In genomic region chr2:164530464-164530863, GRCh38 we compare ENCODE assay signal across 22 cellular contexts.
DNase-seq lines count a peak whose midpoint lies in the region; ATAC-seq, FAIRE-seq and TF ChIP-seq lines count a peak whose summit lies in the region.
"Had no signal": no experiment of that assay in that cellular context is flagged by ENCODE, and none has a peak within 500 bp of the region (broad histone marks: within the 10 kb centered on the region; RNA-seq: fewer than 3 reads in every experiment).

No MANE protein-coding gene starts in this region.

- H3K36me3 ChIP-seq in body of pancreas (replicated peaks in 1 of 2; ENCODE audit: insufficient read depth in 1 of 2, low read depth in 2 of 2) (no peaks in the 10 kb centered on the region), left lung (no peaks in the 10 kb centered on the region), BE2C (no peaks in the 10 kb centered on the region)
- H3K36me3 ChIP-seq: BLaER1 treated with 17β-estradiol and CSF1 and Interleukin-3, amounts not matched to agents 10 nM and 100 nM had no signal

- H3K4me3 ChIP-seq in A549 (no peak overlapping the region), body of pancreas (no peak overlapping the region), left lung (no peak overlapping the region), BE2C (ENCODE audit: low read depth, low read length) (no peak overlapping the region), right cardiac atrium (ENCODE audit: low read length) (no peak overlapping the region)
- H3K4me3 ChIP-seq: BLaER1 treated with 17β-estradiol and CSF1 and Interleukin-3, amounts not matched to agents 10 nM and 100 nM had no signal

- intact Hi-C loops in body of pancreas (cut with DNase I) (no loop called here), left lung (cut with DNase I) (no loop called here), right cardiac atrium (cut with DNase I) (no loop called here)

- TF ChIP-seq EP300 in A549 (IDR thresholded peaks at IDR 0.05) = no peak

- no peak for DNase-seq in A549 (ENCODE audit: low read depth in 1 of 2, low spot score in 1 of 2)
- DNase-seq in body of pancreas = no peak
- DNase-seq in glomerular visceral epithelial cell (ENCODE audit: extremely low spot score) = peak; percentile 58
- no peak for DNase-seq in left lung
- no peak for DNase-seq in BE2C
- DNase-seq in right cardiac atrium = no peak
- no peak for DNase-seq in MV-4-11 (lab: John Stamatoyannopoulos, UW)
- DNase-seq: ACHN; Caco-2; Calu3; CD4-positive, alpha-beta T cell; CD8-positive, alpha-beta T cell; DMS79 treated with DMSO at 0.1 percent for 48 hours; GF-D8 had no signal

- TF ChIP-seq POLR2A in A549 (IDR thresholded peaks at IDR 0.05; ENCODE audit: low read length) = no peak
- no peak for TF ChIP-seq POLR2A in body of pancreas (IDR thresholded peaks at IDR 0.05)

- ATAC-seq in A549 (no peak), body of pancreas (peak; percentile 33), left lung (peak; percentile 60), HG03439 (IDR thresholded peaks at IDR 0.05; ENCODE audit: unreplicated experiment) (no peak), right cardiac atrium (no peak)
- ATAC-seq: CD8-positive, alpha-beta T cell had no signal

- H3K4me1 ChIP-seq in A549 (peaks cover 10% of the 10 kb centered on the region; the same call in 2 of the 3 replicates), body of pancreas (peaks cover 28% of the 10 kb centered on the region), left lung (no peaks in the 10 kb centered on the region), BE2C (no peaks in the 10 kb centered on the region), right cardiac atrium (ENCODE audit: control insufficient read depth, insufficient read depth, low read length) (no peaks in the 10 kb centered on the region)
- H3K4me1 ChIP-seq: Caco-2 had no signal

- POLR2A ChIA-PET in A549 (lab: Yijun Ruan, JAX) = no interaction called here

- 91% methylated on average over 1 of the region's 1 CpG for WGBS in A549 (ENCODE audit: missing lambda C conversion rate)
- 78 to 81% methylated on average over 1 of the region's 1 CpG for WGBS in body of pancreas, 2 donors
- WGBS in right cardiac atrium = 88% methylated on average over 1 of the region's 1 CpG

- peak overlapping the region; percentile 29; the same call in 1 of the 3 replicates for H3K4me2 ChIP-seq in A549

- FAIRE-seq in A549 (lab: Jason Lieb, UNC) = no peak
- FAIRE-seq: D721Med, G401.6, GM12891, GM19239 had no signal

- CTCF ChIA-PET in A549 (lab: Yijun Ruan, JAX) = interaction anchor here (1.0 kb wide), 1 partner anchor 8 kb away, joined by 3 read pairs; no protein-coding TSS in a partner anchor

- H3K9me3 ChIP-seq in A549 = no peaks in the 10 kb centered on the region
- H3K9me3 ChIP-seq in body of pancreas = no peaks in the 10 kb centered on the region
- H3K9me3 ChIP-seq in left lung = no peaks in the 10 kb centered on the region
- no peaks in the 10 kb centered on the region for H3K9me3 ChIP-seq in BE2C
- H3K9me3 ChIP-seq in right cardiac atrium (ENCODE audit: control insufficient read depth, low read length) = no peaks in the 10 kb centered on the region
- H3K9me3 ChIP-seq: BLaER1 treated with 17β-estradiol and CSF1 and Interleukin-3, amounts not matched to agents 10 nM and 100 nM; Caco-2 had no signal

- H3K27ac ChIP-seq in A549 (no peak overlapping the region), body of pancreas (peak overlapping the region in 1 of 4 donors; percentile 8), left lung (no peak overlapping the region), right cardiac atrium (ENCODE audit: low read length) (no peak overlapping the region)
- H3K27ac ChIP-seq: 22Rv1; BLaER1 treated with 17β-estradiol and CSF1 and Interleukin-3, amounts not matched to agents 10 nM and 100 nM; C4-2B had no signal

- TF ChIP-seq CTCF in A549 (IDR thresholded peaks at IDR 0.05) (no peak), body of pancreas (IDR thresholded peaks at IDR 0.05) (no peak), left lung (IDR thresholded peaks at IDR 0.05) (no peak), BE2C (IDR thresholded peaks at IDR 0.05; ENCODE audit: low read depth, low read length) (no peak)

- H3K27me3 ChIP-seq in body of pancreas (no peaks in the 10 kb centered on the region), left lung (no peaks in the 10 kb centered on the region), BE2C (no peaks in the 10 kb centered on the region), right cardiac atrium (ENCODE audit: control insufficient read depth, insufficient read depth) (no peaks in the 10 kb centered on the region)
- H3K27me3 ChIP-seq: BLaER1 treated with 17β-estradiol and CSF1 and Interleukin-3, amounts not matched to agents 10 nM and 100 nM had no signal

- TF ChIP-seq RAD21 in A549 (conservative IDR thresholded peaks at IDR 0.05 in 1 of 2, IDR thresholded peaks at IDR 0.05 in 1 of 2) = no peak

TF ChIP-seq in A549, 52 proteins besides CTCF, POLR2A, EP300 and RAD21:
- TF ChIP-seq CBX8 (IDR thresholded peaks at IDR 0.05) = no peak
- TF ChIP-seq JUN (IDR thresholded peaks at IDR 0.05) = no peak
- TF ChIP-seq KDM5A (IDR thresholded peaks at IDR 0.05) = no peak
- no peak for TF ChIP-seq SREBF2 (IDR thresholded peaks at IDR 0.05)
- TF ChIP-seq CHD4 (IDR thresholded peaks at IDR 0.05; ENCODE audit: borderline replicate concordance) = no peak
- no peak for TF ChIP-seq NFE2L2 (conservative IDR thresholded peaks at IDR 0.05; ENCODE audit: low read length)
- no peak for TF ChIP-seq RARB (CRISPR knock-in tag; IDR thresholded peaks at IDR 0.05)
- TF ChIP-seq FOXS1 (CRISPR knock-in tag; IDR thresholded peaks at IDR 0.05) = no peak
- no peak for TF ChIP-seq ELK1 (IDR thresholded peaks at IDR 0.05; ENCODE audit: low read depth, low read length)

Comparison
In these comparisons a context has a peak if more than half of its experiments do, and no peak if none do; other contexts are left out.
1. ATAC-seq: peak in body of pancreas (single experiment) and left lung (single experiment); none in A549 (0 of 2), HG03439 (single experiment) and right cardiac atrium (0 of 2).